21 cellular contexts compared by ENCODE assay signal in the genomic region with DNA sequence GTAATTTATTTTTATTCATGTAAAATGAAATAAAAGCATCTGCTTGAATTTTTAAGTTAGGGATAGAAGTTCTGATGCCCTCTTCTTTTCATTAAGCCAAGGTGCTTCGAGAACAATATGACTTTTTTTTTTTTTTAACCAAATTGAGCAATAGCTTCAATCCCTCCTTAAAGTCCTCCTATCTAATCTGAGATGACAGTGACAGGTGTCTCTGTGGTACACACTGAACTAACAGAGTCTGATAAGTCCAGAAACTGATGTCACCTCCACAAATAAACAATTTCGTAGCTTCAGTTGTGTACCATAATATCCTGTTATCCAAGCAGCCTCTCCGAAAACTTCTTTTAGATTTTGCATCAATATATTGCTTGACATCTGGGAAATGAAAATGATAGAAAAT. TPM values are rescaled to one million over a fixed set of nuclear protein-coding genes. Genes with fewer than 3 reads are reported as not detected.
A peak's percentile ranks its signal among the peaks of the same experiment; 100 is the strongest.
DNase-seq lines count a peak whose midpoint lies in the region; ATAC-seq and TF ChIP-seq lines count a peak whose summit lies in the region.
"Had no signal": no experiment of that assay in that cellular context is flagged by ENCODE, and none has a peak within 500 bp of the region (broad histone marks: within the 10 kb centered on the region; RNA-seq: fewer than 3 reads in every experiment).

No MANE protein-coding gene starts in this region.

- intact Hi-C loops in psoas muscle (cut with DNase I) = loop anchor here in 1 of 2 donors (2.0 kb wide), 1 partner anchor 145 kb away; a partner anchor contains a TSS

- ATAC-seq in psoas muscle (peak; percentile 59 to 87 (median 70)), GM21390 (IDR thresholded peaks at IDR 0.05; ENCODE audit: unreplicated experiment) (no peak)
- ATAC-seq: A549, GM23338, HCT116 had no signal

- no peaks in the 10 kb centered on the region for H3K36me3 ChIP-seq in psoas muscle (ENCODE audit: insufficient read depth in 1 of 2, low read depth in 1 of 2)
- no peaks in the 10 kb centered on the region for H3K36me3 ChIP-seq in skeletal muscle tissue (ENCODE audit: control insufficient read depth in 3 of 3, insufficient read depth in 3 of 3, low read length in 3 of 3)
- H3K36me3 ChIP-seq: BE2C had no signal

- H3K4me3 ChIP-seq in coronary artery (no peak overlapping the region), psoas muscle (peak overlapping the region; percentile 34), skeletal muscle tissue (ENCODE audit: low read length in 3 of 3) (peak overlapping the region in 1 of 3 donors; percentile 34)
- H3K4me3 ChIP-seq: A549; BLaER1 treated with 17β-estradiol and CSF1 and Interleukin-3, amounts not matched to agents 10 nM and 100 nM; GM23338 had no signal

- DNase-seq in coronary artery (ENCODE audit: low spot score) = no peak
- DNase-seq in psoas muscle = no peak
- no peak for DNase-seq in activated naive CD4-positive, alpha-beta T cell (lab: John Stamatoyannopoulos, UW)
- DNase-seq in GM03348 (ENCODE audit: low spot score) = no peak
- DNase-seq: 8988T; ACHN; AML-193; BE2C; CD4-positive, alpha-beta T cell; CD8-positive, alpha-beta memory T cell; DMS 273 treated with DMSO at 0.1 percent for 48 hours; DMS79; EL; GDM1; H9 had no signal

- peaks cover 68% of the 10 kb centered on the region for H3K4me1 ChIP-seq in psoas muscle
- H3K4me1 ChIP-seq in skeletal muscle tissue (ENCODE audit: control insufficient read depth in 3 of 3, insufficient read depth in 3 of 3, low read length in 3 of 3) = peaks cover 29 to 36% (median 29%) of the 10 kb centered on the region in 3 donors
- H3K4me1 ChIP-seq: A549, BE2C had no signal

- H3K27ac ChIP-seq in coronary artery = peak overlapping the region; percentile 85 to 88
- H3K27ac ChIP-seq in psoas muscle = peak overlapping the region; percentile 87
- peak overlapping the region; percentile 86 for H3K27ac ChIP-seq in skeletal muscle tissue (ENCODE audit: low read depth, low read length)
- H3K27ac ChIP-seq: A549; BLaER1 treated with 17β-estradiol and CSF1 and Interleukin-3, amounts not matched to agents 10 nM and 100 nM had no signal

- WGBS in psoas muscle, 3 donors = 34 to 43% (median 37%) methylated on average over 3 of the region's 3 CpGs

- H3K9ac ChIP-seq in skeletal muscle tissue (ENCODE audit: low read depth in 1 of 3, low read length in 3 of 3) = peak overlapping the region in 2 of 3 donors; percentile 33 to 69
- H3K9ac ChIP-seq: BLaER1 treated with 17β-estradiol and CSF1 and Interleukin-3, amounts not matched to agents 10 nM and 100 nM had no signal

- no peak for TF ChIP-seq CTCF in coronary artery (IDR thresholded peaks at IDR 0.05)
- TF ChIP-seq CTCF in psoas muscle (IDR thresholded peaks at IDR 0.05) = no peak

- H3K27me3 ChIP-seq in psoas muscle (ENCODE audit: insufficient read depth in 3 of 3, low read length in 2 of 3) = no peaks in the 10 kb centered on the region
- no peaks in the 10 kb centered on the region for H3K27me3 ChIP-seq in skeletal muscle tissue (ENCODE audit: control insufficient read depth in 3 of 3, insufficient read depth in 3 of 3, low read length in 3 of 3)
- H3K27me3 ChIP-seq: BLaER1 treated with 17β-estradiol and CSF1 and Interleukin-3, amounts not matched to agents 10 nM and 100 nM had no signal

- no peaks in the 10 kb centered on the region for H3K9me3 ChIP-seq in psoas muscle
- H3K9me3 ChIP-seq in skeletal muscle tissue (ENCODE audit: control insufficient read depth in 3 of 3, low read length in 3 of 3) = no peaks in the 10 kb centered on the region
- H3K9me3 ChIP-seq: A549, BE2C had no signal

RNA-seq across cellular contexts. Expression of a gene that starts 23.8 kb away (rescaled TPM):
- total RNA-seq in psoas muscle (100 to 1,000 TPM in 1 of 4 donors, 10 to 100 TPM in 3; 15.3 to 107 (median 23.7) TPM), skeletal muscle tissue (37.6 TPM)
- 10 to 100 TPM in 2 of 3 donors, 1 to 10 TPM in 1; 3.3 to 18.4 (median 12.8) TPM for polyA plus RNA-seq in psoas muscle
- total RNA-seq: H9 had no signal
